9 cellular contexts compared by ENCODE assay signal in genomic region chr12:52050116-52050770, GRCh38. TPM values are rescaled to one million over a fixed set of nuclear protein-coding genes. Genes with fewer than 3 reads are reported as not detected.
A peak's percentile ranks its signal among the peaks of the same experiment; 100 is the strongest.
DNase-seq lines count a peak whose midpoint lies in the region; ATAC-seq and TF ChIP-seq lines count a peak whose summit lies in the region.
"Had no signal": no experiment of that assay in that cellular context is flagged by ENCODE, and none has a peak within 500 bp of the region (broad histone marks: within the 10 kb centered on the region; RNA-seq: fewer than 3 reads in every experiment).

No MANE protein-coding gene starts in this region.

- intact Hi-C loops in adrenal gland (cut with DNase I): loop anchor here in 1 of 2 donors (2.0 kb wide), 1 partner anchor 17 kb away; no protein-coding TSS in a partner anchor

- no peak for ATAC-seq in GM18502 (IDR thresholded peaks at IDR 0.05; ENCODE audit: poor library complexity, unreplicated experiment)

- H3K9ac ChIP-seq in HUES48 (ENCODE audit: low read depth, low read length): peak overlapping the region; percentile 42; the same call in 1 of the 2 replicates

- H3K4me3 ChIP-seq in HUES48 (ENCODE audit: low read depth, low read length) (peak overlapping the region; percentile 78), adrenal gland (peak overlapping the region in 2 of 4 donors; percentile 30 to 62)

- H3K4me1 ChIP-seq in HUES48 (ENCODE audit: control insufficient read depth, insufficient read depth, low read length) (peaks cover 19% of the 10 kb centered on the region; the same call in 1 of the 2 replicates), adrenal gland (replicated peaks in 1 of 2) (peaks cover 13 to 39% of the 10 kb centered on the region in 2 donors)

- TF ChIP-seq POLR2A in adrenal gland (IDR thresholded peaks at IDR 0.05): no peak

- TF ChIP-seq CTCF in adrenal gland (IDR thresholded peaks at IDR 0.05): no peak

- DNase-seq in COLO668 (lab: John Stamatoyannopoulos, UW; ENCODE audit: unreplicated experiment) (peak; percentile 74), adrenal gland (peak; percentile 51 to 79 (median 74)), iPS-NIHi11 (ENCODE audit: low spot score) (peak; percentile 54), NCI-H2171 (lab: John Stamatoyannopoulos, UW) (no peak)
- DNase-seq in stimulated activated naive CD4-positive, alpha-beta T cell treated with Interleukin-2 at 50 U/mL for 16 hours (lab: John Stamatoyannopoulos, UW): peak; percentile 31
- DNase-seq in activated CD8-positive, alpha-beta memory T cell treated with anti-CD3 and anti-CD28 coated beads, Interleukin-2, amount 50 U/mL, for 4 hours: no peak

- H3K27me3 ChIP-seq in HUES48 (ENCODE audit: control insufficient read depth, insufficient read depth, low read length): peaks cover 50% of the 10 kb centered on the region
- no peaks in the 10 kb centered on the region for H3K27me3 ChIP-seq in adrenal gland

- H3K36me3 ChIP-seq in HUES48 (ENCODE audit: control insufficient read depth, insufficient read depth, low read length) (no peaks in the 10 kb centered on the region; the same call in 1 of the 2 replicates), adrenal gland (replicated peaks in 1 of 2) (peaks cover 0 to 10% of the 10 kb centered on the region in 2 donors)

- H3K27ac ChIP-seq in HUES48 (ENCODE audit: low read depth, low read length) (peak overlapping the region; percentile 73), adrenal gland (peak overlapping the region; percentile 72 to 98 (median 96))

- WGBS in adrenal gland, 4 donors: 25 to 42% (median 33%) methylated on average over 10 to 16 of the region's 16 CpGs

- H3K9me3 ChIP-seq in HUES48 (ENCODE audit: control insufficient read depth, insufficient read depth, low read length) (no peaks in the 10 kb centered on the region), adrenal gland (replicated peaks in 1 of 3) (no peaks in the 10 kb centered on the region)

RNA-seq across cellular contexts. Expression of gene NR4A1, which starts 1.0 kb away (rescaled TPM):
- 100 to 1,000 TPM in 5 of 8 donors, 10 to 100 TPM in 3; 49.5 to 854 (median 185) TPM for total RNA-seq in adrenal gland
- 100 to 1,000 TPM in 2 of 3 donors, 10 to 100 TPM in 1; 34.5 to 499 (median 282) TPM for polyA plus RNA-seq in adrenal gland

RNA-seq across cellular contexts. Expression of gene ATG101, which starts 19.5 kb away (rescaled TPM):
- total RNA-seq in adrenal gland: 10 to 100 TPM; 28.8 to 60.4 (median 38.6) TPM
- 10 to 100 TPM; 20.9 to 28.6 (median 27.1) TPM for polyA plus RNA-seq in adrenal gland

RNA-seq across cellular contexts. Expression of gene SMIM41, which starts 29.3 kb away (rescaled TPM):
- total RNA-seq in adrenal gland: 1 to 10 TPM in 1 of 8 donors, under 1 TPM in 2, not detected in 5; 0.54 to 2.1 (median 0.83) TPM
- under 1 TPM in 1 of 3 donors, not detected in 2; 0.10 TPM for polyA plus RNA-seq in adrenal gland
- total RNA-seq: M059J had no signal

RNA-seq across cellular contexts. Expression of gene TAMALIN, which starts 43.5 kb away (rescaled TPM):
- total RNA-seq in adrenal gland: 10 to 100 TPM in 5 of 8 donors, 1 to 10 TPM in 3; 1.8 to 26.0 (median 14.9) TPM
- polyA plus RNA-seq in adrenal gland: 10 to 100 TPM in 2 of 3 donors, 1 to 10 TPM in 1; 5.3 to 44.9 (median 41.3) TPM

Comparison
In these comparisons a context has a peak if more than half of its experiments do, and no peak if none do; other contexts are left out.
1. DNase-seq: peak in COLO668 (single experiment), adrenal gland (7 of 7), iPS-NIHi11 (single experiment) and stimulated activated naive CD4-positive, alpha-beta T cell treated with Interleukin-2 at 50 U/mL for 16 hours (single experiment); none in NCI-H2171 (single experiment) and activated CD8-positive, alpha-beta memory T cell treated with anti-CD3 and anti-CD28 coated beads, Interleukin-2, amount 50 U/mL, for 4 hours (single experiment).